21 cellular contexts compared by ENCODE assay signal in genomic region chr4:82906469-82906868, GRCh38.
DNase-seq lines count a peak whose midpoint lies in the region; ATAC-seq and TF ChIP-seq lines count a peak whose summit lies in the region.
"Had no signal": no experiment of that assay in that cellular context is flagged by ENCODE, and none has a peak within 500 bp of the region (broad histone marks: within the 10 kb centered on the region; RNA-seq: fewer than 3 reads in every experiment).

No MANE protein-coding gene starts in this region.

- H3F3A ChIP-seq in Loucy (ENCODE audit: low read depth): no peaks in the 10 kb centered on the region; the same call in 1 of the 2 replicates

- no peak for TF ChIP-seq CTCF in Loucy (conservative IDR thresholded peaks at IDR 0.05; ENCODE audit: low read length)

- peak overlapping the region; percentile 84 for H3K4me2 ChIP-seq in Loucy (ENCODE audit: low read depth, low read length, poor library complexity, severe bottlenecking)

- H4K20me1 ChIP-seq in Loucy (ENCODE audit: insufficient read depth, low read length, poor library complexity, severe bottlenecking): no peaks in the 10 kb centered on the region

- no peaks in the 10 kb centered on the region for H3K27me3 ChIP-seq in Loucy (ENCODE audit: insufficient read depth, low read length, poor library complexity, severe bottlenecking)
- H3K27me3 ChIP-seq: cardiac muscle cell, pancreas, upper lobe of left lung had no signal

- no peaks in the 10 kb centered on the region for H3K9me2 ChIP-seq in Loucy (replicated peaks; ENCODE audit: low read depth, low read length)

- H3K36me3 ChIP-seq in Loucy (ENCODE audit: insufficient read depth, low read length): no peaks in the 10 kb centered on the region
- H3K36me3 ChIP-seq: pancreas had no signal

- H3K4me1 ChIP-seq in Loucy (ENCODE audit: insufficient read depth, low read length, poor library complexity, severe bottlenecking): peaks cover 36% of the 10 kb centered on the region

- ATAC-seq in GM18502 (IDR thresholded peaks at IDR 0.05; ENCODE audit: poor library complexity, unreplicated experiment) (peak; percentile 52), GM21381 (IDR thresholded peaks at IDR 0.05; ENCODE audit: unreplicated experiment) (peak; percentile 37), HG02938 (IDR thresholded peaks at IDR 0.05; ENCODE audit: unreplicated experiment) (peak; percentile 50)
- ATAC-seq: pancreas had no signal

- H3K9me3 ChIP-seq in Loucy (ENCODE audit: insufficient read depth, low read depth, low read length): no peaks in the 10 kb centered on the region
- H3K9me3 ChIP-seq: left ventricle myocardium inferior, pancreas, upper lobe of left lung had no signal

- peaks cover 19% of the 10 kb centered on the region for H3K79me2 ChIP-seq in Loucy (ENCODE audit: insufficient read depth, low read length)

- no peak overlapping the region for H3K4me3 ChIP-seq in Loucy (ENCODE audit: low read length, poor library complexity, severe bottlenecking)
- H3K4me3 ChIP-seq: cardiac muscle cell, left ventricle myocardium inferior, pancreas, upper lobe of left lung had no signal

- H3K9ac ChIP-seq in Loucy (ENCODE audit: low read depth, low read length, poor library complexity, severe bottlenecking): no peak overlapping the region

- H2AFZ ChIP-seq in Loucy (ENCODE audit: low read length): no peak overlapping the region

- DNase-seq in activated CD4-positive, alpha-beta T cell treated with anti-CD3 and anti-CD28 coated beads, Interleukin-2, amount 50 U/mL, for 1 hour: no peak
- DNase-seq in hepatic stellate cell (ENCODE audit: low spot score) (no peak), NAMALWA (ENCODE audit: low spot score) (no peak), AG20443 (ENCODE audit: low spot score) (no peak)
- DNase-seq: activated CD4-positive, alpha-beta T cell treated with anti-CD3 and anti-CD28 coated beads, Interleukin-2, amount 10 ng/mL, durations not matched to agents 24 days and 14 days; Calu3; effector memory CD4-positive, alpha-beta T cell; GDM1; H7; left ventricle myocardium inferior; NCI-H1092 treated with DMSO at 0.1 percent for 48 hours; NCI-H226; pancreas; SIG-M5; stimulated activated CD4-positive, alpha-beta T cell treated with anti-CD3 and anti-CD28 coated beads, Interleukin-4, amount 100 ng/mL, for 4 hours; upper lobe of left lung had no signal
